In the genomic region with DNA sequence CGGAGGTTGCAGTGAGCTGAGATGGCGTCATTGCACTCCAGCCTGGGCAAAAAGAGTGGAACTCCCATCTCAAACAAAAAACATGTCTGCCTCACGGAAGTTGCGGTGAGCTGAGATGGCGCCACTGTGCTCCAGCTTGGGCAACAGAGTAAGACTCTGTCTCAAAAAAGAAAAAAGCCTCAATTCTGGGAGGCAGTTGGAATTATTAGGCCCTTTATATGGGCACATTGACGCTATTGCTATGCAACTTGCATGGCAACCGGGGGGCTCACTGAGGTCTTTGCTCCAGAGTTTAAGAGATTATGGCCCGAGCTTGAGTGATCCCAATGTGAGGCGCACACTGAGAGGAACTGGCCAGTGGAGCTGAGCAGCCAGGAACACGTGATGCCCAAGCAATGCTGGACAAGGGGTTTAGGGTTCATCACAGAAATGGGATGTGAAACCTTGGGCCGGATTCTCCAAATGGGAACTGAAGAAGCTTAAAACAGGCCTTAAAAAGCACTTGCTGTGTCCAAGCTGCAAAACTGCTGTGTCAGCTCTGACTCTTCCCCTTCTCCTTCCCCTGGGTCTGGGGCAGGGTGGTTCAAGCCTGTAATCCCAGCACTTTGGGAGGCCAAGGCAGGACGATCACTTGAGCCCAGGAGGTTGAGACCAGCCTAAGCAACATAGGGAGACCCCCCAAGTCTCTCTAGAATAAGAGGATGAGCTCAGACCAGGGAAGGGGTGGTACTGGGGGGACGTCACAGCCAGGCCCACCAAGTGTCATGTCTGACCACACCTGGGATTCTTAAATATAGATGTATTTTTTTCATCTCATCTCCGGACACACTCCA, we compare ENCODE assay signal across 8 cellular contexts. TPM values are rescaled to one million over a fixed set of nuclear protein-coding genes. Genes with fewer than 3 reads are reported as not detected.
DNase-seq lines count a peak whose midpoint lies in the region; ATAC-seq and TF ChIP-seq lines count a peak whose summit lies in the region.

No MANE protein-coding gene starts in this region.

- H2AFZ ChIP-seq in H9 (ENCODE audit: low read length) = no peak overlapping the region
- no peak overlapping the region for H2AFZ ChIP-seq in hepatocyte

- no peak overlapping the region for H2BK12ac ChIP-seq in H9 (ENCODE audit: insufficient read length, low read depth, low read length)

- H2BK15ac ChIP-seq in H9 (ENCODE audit: low read depth, low read length) = no peak overlapping the region

- no CpG with 5 or more reads among the region's 14 CpGs for WGBS in H9 (ENCODE audit: extremely low coverage, insufficient read length, low lambda C conversion rate)
- WGBS in hepatocyte (ENCODE audit: low lambda C conversion rate, missing lambda C conversion rate) = 83% methylated on average over 14 of the region's 14 CpGs

- no peak for ATAC-seq in GM19324 (IDR thresholded peaks at IDR 0.05; ENCODE audit: low FRiP score, unreplicated experiment)
- no peak for ATAC-seq in GM18858 (IDR thresholded peaks at IDR 0.05; ENCODE audit: unreplicated experiment)

- H3K27me3 ChIP-seq in A673 (replicated peaks; ENCODE audit: insufficient read depth, low read depth, low read length, poor library complexity) (no peaks in the 10 kb centered on the region), H9 (ENCODE audit: insufficient read depth, low read length) (no peaks in the 10 kb centered on the region), hepatocyte (no peaks in the 10 kb centered on the region)

- DNase-seq in A673 (ENCODE audit: low spot score) = no peak
- peak; percentile 55 for DNase-seq in H9
- no peak for DNase-seq in activated T-helper 1 cell treated with anti-CD3 and anti-CD28 coated beads, Interleukin-12 subunit alpha, Interleukin-12 subunit beta, Interleukin-2, Interleukin-4 antibody, amounts not matched to agents 30 ng/mL and 10 ng/mL and 1 ng/mL, durations not matched to agents 14 hours and 24 hours and 36 hours (ENCODE audit: low spot score)
- peak; percentile 71 for DNase-seq in hepatocyte (ENCODE audit: low spot score)
- peak; percentile 76 for DNase-seq in stromal cell of bone marrow (ENCODE audit: low read depth)
- no peak for DNase-seq in SW 1271 (lab: John Stamatoyannopoulos, UW)

- BruUV-seq in A673 (replicated peaks; lab: Mats Ljungman, UMichigan) = no TSS peak

- H3K4ac ChIP-seq in H9 (ENCODE audit: low read depth, low read length) = no peak overlapping the region

- H3K9me3 Mint-ChIP-seq in H9 = peaks cover 0 to 5% of the 10 kb centered on the region in 2 experiments; a peak in 1 of 5 replicates
- no peaks in the 10 kb centered on the region for H3K9me3 Mint-ChIP-seq in activated T-helper 1 cell treated with anti-CD3 and anti-CD28 coated beads, Interleukin-12 subunit alpha, Interleukin-12 subunit beta, Interleukin-2, Interleukin-4 antibody, amounts not matched to agents 30 ng/mL and 10 ng/mL and 1 ng/mL, durations not matched to agents 14 hours and 24 hours and 36 hours

- H3K4me1 Mint-ChIP-seq in H9 = peaks cover 27 to 50% of the 10 kb centered on the region in 2 experiments
- H3K4me1 Mint-ChIP-seq in activated T-helper 1 cell treated with anti-CD3 and anti-CD28 coated beads, Interleukin-12 subunit alpha, Interleukin-12 subunit beta, Interleukin-2, Interleukin-4 antibody, amounts not matched to agents 30 ng/mL and 10 ng/mL and 1 ng/mL, durations not matched to agents 14 hours and 24 hours and 36 hours (ENCODE audit: low read depth) = peaks cover 52% of the 10 kb centered on the region

- POLR2A ChIA-PET in A673 (lab: Charles Lee; ENCODE audit: low non-redundant PET) = interaction anchor here (0.6 kb wide), 1 partner anchor 1706 kb away, joined by 3 read pairs; no protein-coding TSS in a partner anchor

- H2BK20ac ChIP-seq in H9 (ENCODE audit: low read depth, low read length, poor library complexity, severe bottlenecking) = no peak overlapping the region

- H3K23ac ChIP-seq in H9 (ENCODE audit: insufficient read length, low read depth, low read length) = no peak overlapping the region

- H3K9me2 ChIP-seq in hepatocyte (replicated peaks; ENCODE audit: insufficient read depth) = no peaks in the 10 kb centered on the region

- peaks cover 2% of the 10 kb centered on the region; the same call in 1 of the 2 replicates for H3K27me3 Mint-ChIP-seq in H9 (ENCODE audit: low read depth)
- H3K27me3 Mint-ChIP-seq in activated T-helper 1 cell treated with anti-CD3 and anti-CD28 coated beads, Interleukin-12 subunit alpha, Interleukin-12 subunit beta, Interleukin-2, Interleukin-4 antibody, amounts not matched to agents 30 ng/mL and 10 ng/mL and 1 ng/mL, durations not matched to agents 14 hours and 24 hours and 36 hours (ENCODE audit: insufficient read depth) = no peaks in the 10 kb centered on the region

- no peak overlapping the region for H2AK5ac ChIP-seq in H9 (ENCODE audit: insufficient read length, low read length)

- H4K20me1 ChIP-seq in H9 (ENCODE audit: control insufficient read depth, insufficient read depth, insufficient read length) (peaks cover 3% of the 10 kb centered on the region), hepatocyte (ENCODE audit: insufficient read depth, poor library complexity, severe bottlenecking) (peaks cover 21% of the 10 kb centered on the region)

- H3K14ac ChIP-seq in H9 (ENCODE audit: insufficient read depth, low read length) = no peak overlapping the region

- no peak overlapping the region for H3K56ac ChIP-seq in H9 (ENCODE audit: insufficient read length, low read depth, low read length)

- H3K79me2 ChIP-seq in H9 (ENCODE audit: insufficient read depth, low read length) (no peaks in the 10 kb centered on the region), hepatocyte (peaks cover 20% of the 10 kb centered on the region)

- H3K4me2 ChIP-seq in H9 (ENCODE audit: insufficient read depth, insufficient read length, low read length) (no peak overlapping the region), hepatocyte (peak overlapping the region; percentile 85)

- H3K9me3 ChIP-seq in A673 (ENCODE audit: low read depth, low read length, poor library complexity, severe bottlenecking) = no peaks in the 10 kb centered on the region
- H3K9me3 ChIP-seq in H9 (ENCODE audit: control insufficient read depth, low read depth, low read length) = no peaks in the 10 kb centered on the region
- no peaks in the 10 kb centered on the region for H3K9me3 ChIP-seq in hepatocyte (ENCODE audit: low read depth)

- H3K4me3 Mint-ChIP-seq in H9 = peak overlapping the region; percentile 96 to 98
- H3K4me3 Mint-ChIP-seq in activated T-helper 1 cell treated with anti-CD3 and anti-CD28 coated beads, Interleukin-12 subunit alpha, Interleukin-12 subunit beta, Interleukin-2, Interleukin-4 antibody, amounts not matched to agents 30 ng/mL and 10 ng/mL and 1 ng/mL, durations not matched to agents 14 hours and 24 hours and 36 hours = peak overlapping the region; percentile 95

- H3K36me3 ChIP-seq in A673 (ENCODE audit: insufficient read depth, low read length, poor library complexity, severe bottlenecking) (peaks cover 25% of the 10 kb centered on the region), hepatocyte (replicated peaks; ENCODE audit: insufficient read depth, low read depth) (no peaks in the 10 kb centered on the region)

- H3K36me3 Mint-ChIP-seq in H9 (ENCODE audit: insufficient read depth in 1 of 3, low read depth in 3 of 3) = peaks cover 33 to 50% (median 47%) of the 10 kb centered on the region in 3 experiments; a peak in 6 of 7 replicates
- peaks cover 26% of the 10 kb centered on the region for H3K36me3 Mint-ChIP-seq in activated T-helper 1 cell treated with anti-CD3 and anti-CD28 coated beads, Interleukin-12 subunit alpha, Interleukin-12 subunit beta, Interleukin-2, Interleukin-4 antibody, amounts not matched to agents 30 ng/mL and 10 ng/mL and 1 ng/mL, durations not matched to agents 14 hours and 24 hours and 36 hours (ENCODE audit: low read depth)

- no peak overlapping the region for H3K18ac ChIP-seq in H9 (ENCODE audit: insufficient read length, low read depth, low read length)

- intact Hi-C loops in A673 (cut with micrococcal nuclease; ENCODE audit: unreplicated experiment) = loop anchor here (10.0 kb wide), 2 partner anchors 93 to 323 kb away; partner anchors contain the start of genes CA11 and PPP1R15A
- intact Hi-C loops in activated T-helper 1 cell treated with anti-CD3 and anti-CD28 coated beads, Interleukin-12 subunit alpha, Interleukin-12 subunit beta, Interleukin-2, Interleukin-4 antibody, amounts not matched to agents 30 ng/mL and 10 ng/mL and 1 ng/mL, durations not matched to agents 14 hours and 24 hours and 36 hours (cut with micrococcal nuclease) = loop anchor here (5.0 to 10.0 kb wide), 2 partner anchors 243 to 320 kb away; partner anchors contain the start of gene CA11

- peaks cover 14% of the 10 kb centered on the region for H3K23me2 ChIP-seq in H9 (ENCODE audit: insufficient read length, low read depth, low read length, poor library complexity, severe bottlenecking)

- H3K9ac ChIP-seq in H9 (ENCODE audit: extremely low read depth, insufficient read length, low read length) = no peak overlapping the region

- H3K27ac ChIP-seq in A673 (ENCODE audit: low read depth, low read length, poor library complexity, severe bottlenecking) (peak overlapping the region; percentile 43), H9 (ENCODE audit: insufficient read length, low read depth, low read length) (no peak overlapping the region), hepatocyte (peak overlapping the region; percentile 83)

- H3K4me1 ChIP-seq in A673 (ENCODE audit: insufficient read depth, low read length, poor library complexity, severe bottlenecking) (peaks cover 48% of the 10 kb centered on the region), H9 (ENCODE audit: insufficient read depth, low read length) (no peaks in the 10 kb centered on the region), hepatocyte (ENCODE audit: insufficient read depth) (peaks cover 17% of the 10 kb centered on the region)

- H4K8ac ChIP-seq in H9 (replicated peaks; ENCODE audit: insufficient read length, low read depth, low read length) = no peak overlapping the region

- H3K27ac Mint-ChIP-seq in H9 = peak overlapping the region in 2 of 3 experiments; percentile 61 to 82; a peak in 1 of 7 replicates
- H3K27ac Mint-ChIP-seq in activated T-helper 1 cell treated with anti-CD3 and anti-CD28 coated beads, Interleukin-12 subunit alpha, Interleukin-12 subunit beta, Interleukin-2, Interleukin-4 antibody, amounts not matched to agents 30 ng/mL and 10 ng/mL and 1 ng/mL, durations not matched to agents 14 hours and 24 hours and 36 hours = no peak overlapping the region

- no peak for TF ChIP-seq CTCF in A673 (conservative IDR thresholded peaks at IDR 0.05; ENCODE audit: low read depth, low read length)
- TF ChIP-seq CTCF in H9 (conservative IDR thresholded peaks at IDR 0.05) = no peak
- no peak for TF ChIP-seq CTCF in hepatocyte (IDR thresholded peaks at IDR 0.05; ENCODE audit: poor library complexity)

- no peaks in the 10 kb centered on the region for H3K79me1 ChIP-seq in H9 (ENCODE audit: insufficient read depth, low read depth, low read length, poor library complexity, severe bottlenecking)

- H3T11ph ChIP-seq in H9 (ENCODE audit: low read length) = no peak overlapping the region

- CTCF ChIA-PET in A673 (lab: Charles Lee) = no interaction called here

- no peak overlapping the region for H2BK5ac ChIP-seq in H9 (ENCODE audit: insufficient read length, low read length)

- H4K91ac ChIP-seq in H9 (ENCODE audit: insufficient read length, low read depth, low read length) = no peak overlapping the region

- H2BK120ac ChIP-seq in H9 (ENCODE audit: low read depth, low read length, poor library complexity, severe bottlenecking) = no peak overlapping the region

- no peak overlapping the region for H4K5ac ChIP-seq in H9 (ENCODE audit: insufficient read length, low read depth, low read length)

- no peak overlapping the region for H3K4me3 ChIP-seq in A673 (ENCODE audit: low read depth, low read length, poor library complexity, severe bottlenecking)
- peak overlapping the region; percentile 83 for H3K4me3 ChIP-seq in hepatocyte

RNA-seq across cellular contexts. Expression of gene FTL, which starts 2.5 kb away (rescaled TPM):
- total RNA-seq in A673 (2021) (1,330 and 1,983 TPM in 2 replicates), H9 (2021) (1,244 and 1,245 TPM in 2 replicates), hepatocyte (8,878 and 9,969 TPM in 2 replicates)
- total RNA-seq in activated T-helper 1 cell treated with anti-CD3 and anti-CD28 coated beads, Interleukin-12 subunit alpha, Interleukin-12 subunit beta, Interleukin-2, Interleukin-4 antibody, amounts not matched to agents 30 ng/mL and 10 ng/mL and 1 ng/mL, durations not matched to agents 14 hours and 24 hours and 36 hours = 651 and 662 TPM in 2 replicates
- polyA plus RNA-seq in hepatocyte = 13,723 and 15,987 TPM in 2 replicates

RNA-seq across cellular contexts. Expression of gene BAX, which starts 12.9 kb away (rescaled TPM):
- total RNA-seq in A673 (2021) = 103 and 112 TPM in 2 replicates
- total RNA-seq in H9 (2021) = 310 and 315 TPM in 2 replicates
- 292 and 295 TPM in 2 replicates for total RNA-seq in activated T-helper 1 cell treated with anti-CD3 and anti-CD28 coated beads, Interleukin-12 subunit alpha, Interleukin-12 subunit beta, Interleukin-2, Interleukin-4 antibody, amounts not matched to agents 30 ng/mL and 10 ng/mL and 1 ng/mL, durations not matched to agents 14 hours and 24 hours and 36 hours
- 76.4 and 77.3 TPM in 2 replicates for total RNA-seq in hepatocyte
- 106 and 116 TPM in 2 replicates for polyA plus RNA-seq in hepatocyte

RNA-seq across cellular contexts. Expression of gene GYS1, which starts 25.5 kb away (rescaled TPM):
- total RNA-seq in A673 (2021) (54.6 and 57.0 TPM in 2 replicates), H9 (2021) (44.3 and 45.6 TPM in 2 replicates), hepatocyte (29.2 and 37.4 TPM in 2 replicates)
- total RNA-seq in activated T-helper 1 cell treated with anti-CD3 and anti-CD28 coated beads, Interleukin-12 subunit alpha, Interleukin-12 subunit beta, Interleukin-2, Interleukin-4 antibody, amounts not matched to agents 30 ng/mL and 10 ng/mL and 1 ng/mL, durations not matched to agents 14 hours and 24 hours and 36 hours = 71.2 and 77.1 TPM in 2 replicates
- 45.9 and 54.8 TPM in 2 replicates for polyA plus RNA-seq in hepatocyte

RNA-seq across cellular contexts. Expression of gene RUVBL2, which starts 26.1 kb away (rescaled TPM):
- total RNA-seq in A673 (2021) (227 and 241 TPM in 2 replicates), H9 (2021) (130 and 134 TPM in 2 replicates), hepatocyte (62.9 and 72.1 TPM in 2 replicates)
- 172 and 175 TPM in 2 replicates for total RNA-seq in activated T-helper 1 cell treated with anti-CD3 and anti-CD28 coated beads, Interleukin-12 subunit alpha, Interleukin-12 subunit beta, Interleukin-2, Interleukin-4 antibody, amounts not matched to agents 30 ng/mL and 10 ng/mL and 1 ng/mL, durations not matched to agents 14 hours and 24 hours and 36 hours
- 79.6 and 84.9 TPM in 2 replicates for polyA plus RNA-seq in hepatocyte

RNA-seq across cellular contexts. Expression of gene DHDH, which starts 34.1 kb away (rescaled TPM):
- total RNA-seq in A673 (2021) = not detected in 2 replicates
- 1.4 and 2.0 TPM in 2 replicates for total RNA-seq in H9 (2021)
- total RNA-seq in activated T-helper 1 cell treated with anti-CD3 and anti-CD28 coated beads, Interleukin-12 subunit alpha, Interleukin-12 subunit beta, Interleukin-2, Interleukin-4 antibody, amounts not matched to agents 30 ng/mL and 10 ng/mL and 1 ng/mL, durations not matched to agents 14 hours and 24 hours and 36 hours = not detected in 2 replicates
- 0.72 and 3.7 TPM in 2 replicates for total RNA-seq in hepatocyte
- 1.5 and 2.9 TPM in 2 replicates for polyA plus RNA-seq in hepatocyte

Comparison
In these comparisons a context has a peak if more than half of its experiments do, and no peak if none do; other contexts are left out.
1. DNase-seq: peak in H9 (single experiment), hepatocyte (single experiment) and stromal cell of bone marrow (single experiment); none in A673 (single experiment), activated T-helper 1 cell treated with anti-CD3 and anti-CD28 coated beads, Interleukin-12 subunit alpha, Interleukin-12 subunit beta, Interleukin-2, Interleukin-4 antibody, amounts not matched to agents 30 ng/mL and 10 ng/mL and 1 ng/mL, durations not matched to agents 14 hours and 24 hours and 36 hours (single experiment) and SW 1271 (0 of 2).